1 cellular context compared by ENCODE assay signal in genomic region chr1:150555198-150555970, GRCh38.
A peak's percentile ranks its signal among the peaks of the same experiment; 100 is the strongest.
TF ChIP-seq lines count a peak whose summit lies in the region.

No MANE protein-coding gene starts in this region.

TF ChIP-seq in HEK293, 187 proteins besides CTCF, POLR2A, EP300 and RAD21:
- TF ChIP-seq PATZ1 (tag by site-specific recombination; IDR thresholded peaks at IDR 0.05) (no peak), ZSCAN4 (tag by site-specific recombination; IDR thresholded peaks at IDR 0.05) (peak; percentile 89)
TF ChIP-seq in HEK293: peak in this region for 1.
